Comparison of ENCODE assay signal across 11 cellular contexts in genomic region chr22:26174280-26174679, GRCh38. TPM values are rescaled to one million over a fixed set of nuclear protein-coding genes. Genes with fewer than 3 reads are reported as not detected.
A peak's percentile ranks its signal among the peaks of the same experiment; 100 is the strongest.
DNase-seq lines count a peak whose midpoint lies in the region; ATAC-seq, FAIRE-seq and TF ChIP-seq lines count a peak whose summit lies in the region.
"Had no signal": no experiment of that assay in that cellular context is flagged by ENCODE, and none has a peak within 500 bp of the region (broad histone marks: within the 10 kb centered on the region; RNA-seq: fewer than 3 reads in every experiment).

No MANE protein-coding gene starts in this region.

- peaks cover 24% of the 10 kb centered on the region for H3K27me3 ChIP-seq in smooth muscle cell (ENCODE audit: low read depth)

- H3K79me2 ChIP-seq in smooth muscle cell (ENCODE audit: low read depth), result no peaks in the 10 kb centered on the region

- no peaks in the 10 kb centered on the region for H3K36me3 ChIP-seq in smooth muscle cell (ENCODE audit: low read depth)
- H3K36me3 ChIP-seq: tibial nerve had no signal

- H3K4me1 ChIP-seq in smooth muscle cell (ENCODE audit: low read depth), result peaks cover 5% of the 10 kb centered on the region

- DNase-seq in COR-L47 (lab: John Stamatoyannopoulos, UW), result peak; percentile 74
- DNase-seq in HT-29 (ENCODE audit: low spot score), result peak; percentile 2
- peak; percentile 11 for DNase-seq in RPMI8226
- DNase-seq in left colon, result no peak
- no peak for DNase-seq in GM19240 (ENCODE audit: insufficient read length, low spot score)
- DNase-seq in NCI-H187 (lab: John Stamatoyannopoulos, UW), result no peak
- DNase-seq in smooth muscle cell (lab: John Stamatoyannopoulos, UW; ENCODE audit: unreplicated experiment), result no peak
- no peak for DNase-seq in GM12891 (ENCODE audit: insufficient read length, low spot score)
- DNase-seq: activated CD4-positive, alpha-beta T cell treated with anti-CD3 and anti-CD28 coated beads, Interleukin-2, amount 50 U/mL, for 4 hours; foreskin melanocyte had no signal

- ATAC-seq in left colon, result peak; percentile 43

- H3K9ac ChIP-seq in smooth muscle cell (ENCODE audit: low read depth), result no peak overlapping the region

- H2AFZ ChIP-seq in smooth muscle cell (ENCODE audit: low read depth), result no peak overlapping the region

- TF ChIP-seq POLR2A in GM12891 (IDR thresholded peaks at IDR 0.05; ENCODE audit: low read depth, low read length), result no peak

- H3K9me3 ChIP-seq in smooth muscle cell (replicated peaks; ENCODE audit: low read depth), result no peaks in the 10 kb centered on the region
- H3K9me3 ChIP-seq: tibial nerve had no signal

- peaks cover 2% of the 10 kb centered on the region for H4K20me1 ChIP-seq in smooth muscle cell (ENCODE audit: low read depth)

- no peak overlapping the region for H3K4me3 ChIP-seq in smooth muscle cell
- H3K4me3 ChIP-seq: tibial nerve had no signal

- H3K4me2 ChIP-seq in smooth muscle cell, result no peak overlapping the region

- no peaks in the 10 kb centered on the region for H3F3A ChIP-seq in smooth muscle cell (ENCODE audit: low read depth)

- TF ChIP-seq CTCF in smooth muscle cell (IDR thresholded peaks at IDR 0.05; ENCODE audit: borderline replicate concordance, insufficient read depth, poor library complexity, severe bottlenecking), result no peak

- intact Hi-C loops in left colon (cut with DNase I, micrococcal nuclease), result no loop called here

- H3K27ac ChIP-seq in smooth muscle cell (ENCODE audit: low read depth), result no peak overlapping the region
- H3K27ac ChIP-seq: tibial nerve had no signal

- 28% methylated on average over 12 of the region's 12 CpGs for WGBS in smooth muscle cell (ENCODE audit: low lambda C conversion rate)

- no peak for FAIRE-seq in GM12891 (lab: Jason Lieb, UNC)

TF ChIP-seq in GM12891, 5 proteins besides CTCF, POLR2A, EP300 and RAD21:
- TF ChIP-seq POU2F2 (IDR thresholded peaks at IDR 0.05; ENCODE audit: low read depth, low read length) (no peak), POLR2AphosphoS5 (IDR thresholded peaks at IDR 0.05; ENCODE audit: low read depth, low read length) (no peak), SPI1 (IDR thresholded peaks at IDR 0.05; ENCODE audit: low read depth, low read length) (no peak), PAX5 (IDR thresholded peaks at IDR 0.05; ENCODE audit: insufficient read depth, low read length, severe bottlenecking) (no peak), TAF1 (IDR thresholded peaks at IDR 0.05; ENCODE audit: low read depth, low read length) (no peak)

RNA-seq across cellular contexts. Expression of gene SEZ6L, which starts 5.0 kb away (rescaled TPM):
- total RNA-seq in HT-29 (2014; rRNA removed; shearing (Covaris generic)), result not detected in 2 replicates
- total RNA-seq in left colon (under 1 TPM; 0.08 to 0.09 TPM), smooth muscle cell (1.8 and 2.1 TPM in 2 replicates)
- polyA plus RNA-seq in smooth muscle cell, result 1.5 and 2.1 TPM in 2 replicates
- polyA plus RNA-seq in GM12891 (2012; ENCODE audit: low read depth, missing spikeins), result not detected

Comparison
In these comparisons a context has a peak if more than half of its experiments do, and no peak if none do; other contexts are left out.
1. DNase-seq: peak in COR-L47 (single experiment), HT-29 (single experiment) and RPMI8226 (single experiment); none in left colon (0 of 2), GM19240 (single experiment), NCI-H187 (0 of 2), smooth muscle cell (single experiment) and GM12891 (single experiment).